ENCODE assay signal across 11 cellular contexts in genomic region chr22:50242406-50242949, GRCh38. TPM values are rescaled to one million over a fixed set of nuclear protein-coding genes. Genes with fewer than 3 reads are reported as not detected.
DNase-seq lines count a peak whose midpoint lies in the region; ATAC-seq and TF ChIP-seq lines count a peak whose summit lies in the region.
"Had no signal": no experiment of that assay in that cellular context is flagged by ENCODE, and none has a peak within 500 bp of the region (broad histone marks: within the 10 kb centered on the region; RNA-seq: fewer than 3 reads in every experiment).

No MANE protein-coding gene starts in this region.

- peaks cover 23% of the 10 kb centered on the region for H3K79me2 ChIP-seq in OCI-LY1 (ENCODE audit: insufficient read depth, low read length)

- no peak for DNase-seq in GM06990 (ENCODE audit: extremely low read depth, insufficient read length)
- no peak for DNase-seq in effector memory CD8-positive, alpha-beta T cell
- DNase-seq in psoas muscle, result no peak
- DNase-seq in hypothalamus (lab: John Stamatoyannopoulos, UW), result no peak
- no peak for DNase-seq in NCI-H2029 treated with DMSO at 0.1 percent for 48 hours (lab: John Stamatoyannopoulos, UW)
- DNase-seq: cortex of kidney; NCI-H1694; stimulated activated CD4-positive, alpha-beta T cell treated with anti-CD3 and anti-CD28 coated beads, Interleukin-4, amount 100 ng/mL, for 1 hour had no signal

- H3K27me3 Mint-ChIP-seq in effector memory CD8-positive, alpha-beta T cell, result no peaks in the 10 kb centered on the region

- TF ChIP-seq CTCF in GM06990 (IDR thresholded peaks at IDR 0.05; ENCODE audit: insufficient read depth, low read length, poor library complexity, severe bottlenecking) (no peak), OCI-LY1 (IDR thresholded peaks at IDR 0.05; ENCODE audit: low read length) (no peak), psoas muscle (IDR thresholded peaks at IDR 0.05) (no peak)

- 38 to 53% (median 43%) methylated on average over 14 of the region's 14 CpGs for WGBS in psoas muscle, 3 donors

- H3K9me3 Mint-ChIP-seq in effector memory CD8-positive, alpha-beta T cell, result no peaks in the 10 kb centered on the region

- peaks cover 21 to 46% of the 10 kb centered on the region in 2 donors for H3K4me1 Mint-ChIP-seq in effector memory CD8-positive, alpha-beta T cell (ENCODE audit: low read depth in 2 of 2)

- ATAC-seq in effector memory CD8-positive, alpha-beta T cell (replicated peaks), result no peak
- ATAC-seq in psoas muscle, result no peak
- no peak for ATAC-seq in HG02798 (IDR thresholded peaks at IDR 0.05; ENCODE audit: poor library complexity, unreplicated experiment)
- ATAC-seq in HG03159 (IDR thresholded peaks at IDR 0.05; ENCODE audit: unreplicated experiment), result no peak

- H3K4me3 Mint-ChIP-seq in effector memory CD8-positive, alpha-beta T cell, result peak overlapping the region; percentile 86 to 97

- H3K4me3 ChIP-seq in GM06990 (replicated peaks; ENCODE audit: low read depth, low read length) (peak overlapping the region; percentile 56), OCI-LY1 (ENCODE audit: low read depth, low read length, poor library complexity, severe bottlenecking) (peak overlapping the region; percentile 95), psoas muscle (peak overlapping the region; percentile 98)

- H3K27me3 ChIP-seq in GM06990 (replicated peaks; ENCODE audit: control insufficient read depth, insufficient read depth, low read length) (no peaks in the 10 kb centered on the region), OCI-LY1 (ENCODE audit: insufficient read depth, low read length) (no peaks in the 10 kb centered on the region), psoas muscle (ENCODE audit: insufficient read depth in 3 of 3, low read length in 2 of 3) (no peaks in the 10 kb centered on the region)

- H3K9me2 ChIP-seq in OCI-LY1 (ENCODE audit: low read depth, low read length), result no peaks in the 10 kb centered on the region

- peak overlapping the region; percentile 92 for H3K9ac ChIP-seq in OCI-LY1 (ENCODE audit: low read length)

- intact Hi-C loops in psoas muscle (cut with DNase I), result loop anchor here in 1 of 2 donors (5.0 kb wide), 1 partner anchor 35 kb away; no protein-coding TSS in a partner anchor

- H4K20me1 ChIP-seq in OCI-LY1 (ENCODE audit: insufficient read depth, low read length), result no peaks in the 10 kb centered on the region

- peak overlapping the region; percentile 91 for H3K4me2 ChIP-seq in OCI-LY1 (ENCODE audit: low read length)

- peak overlapping the region; percentile 65 for H3K27ac ChIP-seq in OCI-LY1 (ENCODE audit: low read depth, low read length, poor library complexity, severe bottlenecking)
- peak overlapping the region; percentile 95 for H3K27ac ChIP-seq in psoas muscle

- H3K4me1 ChIP-seq in OCI-LY1 (ENCODE audit: insufficient read depth, low read length, severe bottlenecking) (peaks cover 31% of the 10 kb centered on the region), psoas muscle (peaks cover 42% of the 10 kb centered on the region)

- H3K36me3 ChIP-seq in GM06990 (ENCODE audit: control insufficient read depth, insufficient read depth, low read length), result peaks cover 17% of the 10 kb centered on the region
- H3K36me3 ChIP-seq in OCI-LY1 (ENCODE audit: insufficient read depth, low read length), result peaks cover 30% of the 10 kb centered on the region; the same call in 1 of the 2 replicates
- H3K36me3 ChIP-seq in psoas muscle (ENCODE audit: insufficient read depth in 1 of 2, low read depth in 1 of 2), result peaks cover 0 to 48% of the 10 kb centered on the region in 2 donors

- H3K27ac Mint-ChIP-seq in effector memory CD8-positive, alpha-beta T cell, result peak overlapping the region in 1 of 2 donors; percentile 99

- H3F3A ChIP-seq in OCI-LY1 (ENCODE audit: insufficient read depth, low read length), result peaks cover 8% of the 10 kb centered on the region; the same call in 1 of the 2 replicates

- H3K36me3 Mint-ChIP-seq in effector memory CD8-positive, alpha-beta T cell (ENCODE audit: insufficient read depth), result peaks cover 51% of the 10 kb centered on the region

- no peak overlapping the region for H2AFZ ChIP-seq in OCI-LY1 (ENCODE audit: low read length)

- no peaks in the 10 kb centered on the region for H3K9me3 ChIP-seq in OCI-LY1 (ENCODE audit: low read length)
- no peaks in the 10 kb centered on the region for H3K9me3 ChIP-seq in psoas muscle

RNA-seq across cellular contexts. Expression of gene TUBGCP6, which starts 2.3 kb away (rescaled TPM):
- 10 to 100 TPM; 18.0 to 21.8 (median 19.0) TPM for total RNA-seq in psoas muscle
- polyA plus RNA-seq in psoas muscle, result 10 to 100 TPM in 2 of 3 donors, 1 to 10 TPM in 1; 9.5 to 11.2 (median 10.6) TPM

RNA-seq across cellular contexts. Expression of gene HDAC10, which starts 8.6 kb away (rescaled TPM):
- total RNA-seq in psoas muscle, result 10 to 100 TPM; 13.5 to 19.4 (median 15.3) TPM
- polyA plus RNA-seq in psoas muscle, result 1 to 10 TPM; 4.3 to 5.3 (median 5.1) TPM

RNA-seq across cellular contexts. Expression of gene MAPK12, which starts 19.0 kb away (rescaled TPM):
- 100 to 1,000 TPM; 107 to 178 (median 145) TPM for total RNA-seq in psoas muscle
- polyA plus RNA-seq in psoas muscle, result 100 to 1,000 TPM in 2 of 3 donors, 10 to 100 TPM in 1; 57.4 to 148 (median 131) TPM

RNA-seq across cellular contexts. Expression of gene MAPK11, which starts 27.7 kb away (rescaled TPM):
- 1 to 10 TPM; 4.4 to 6.3 (median 5.4) TPM for total RNA-seq in psoas muscle
- polyA plus RNA-seq in psoas muscle, result 1 to 10 TPM; 1.7 to 5.3 (median 4.0) TPM

RNA-seq across cellular contexts. Expression of gene SELENOO, which starts 41.7 kb away (rescaled TPM):
- total RNA-seq in psoas muscle, result 10 to 100 TPM in 3 of 4 donors, 1 to 10 TPM in 1; 10.0 to 26.6 (median 15.9) TPM
- 10 to 100 TPM; 18.0 to 22.3 (median 20.6) TPM for polyA plus RNA-seq in psoas muscle
